In the genomic region with DNA sequence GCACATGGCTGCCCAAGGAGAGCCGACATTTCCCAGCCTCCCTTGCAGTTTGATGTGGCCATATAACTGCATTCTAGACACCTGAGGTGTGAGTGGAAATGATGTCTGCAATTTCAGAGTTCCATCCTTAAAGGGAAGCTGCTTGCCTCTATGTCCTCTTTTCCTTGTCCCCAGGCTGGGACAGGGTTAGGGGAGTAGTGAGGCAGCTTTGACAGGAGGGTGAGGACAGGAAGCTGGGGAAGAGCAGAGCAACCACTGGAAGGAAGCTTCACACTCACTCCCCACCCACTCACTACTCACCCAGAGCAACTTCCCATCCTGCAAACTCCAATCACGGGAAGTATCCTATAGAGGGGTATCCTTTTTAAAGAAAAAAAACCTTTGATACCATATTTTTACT, we compare ENCODE assay signal across 1 cellular context.
TF ChIP-seq lines count a peak whose summit lies in the region.

No MANE protein-coding gene starts in this region.

TF ChIP-seq in HepG2, 621 proteins besides CTCF, POLR2A, EP300 and RAD21:
- TF ChIP-seq ZSCAN9 (CRISPR knock-in tag; IDR thresholded peaks at IDR 0.05; ENCODE audit: borderline replicate concordance) (no peak), ZKSCAN5 (CRISPR knock-in tag; IDR thresholded peaks at IDR 0.05) (no peak), ZNF263 (CRISPR knock-in tag; IDR thresholded peaks at IDR 0.05) (no peak), HCFC1 (IDR thresholded peaks at IDR 0.05; ENCODE audit: low read depth, low read length) (no peak)
- TF ChIP-seq, protein P1, sequence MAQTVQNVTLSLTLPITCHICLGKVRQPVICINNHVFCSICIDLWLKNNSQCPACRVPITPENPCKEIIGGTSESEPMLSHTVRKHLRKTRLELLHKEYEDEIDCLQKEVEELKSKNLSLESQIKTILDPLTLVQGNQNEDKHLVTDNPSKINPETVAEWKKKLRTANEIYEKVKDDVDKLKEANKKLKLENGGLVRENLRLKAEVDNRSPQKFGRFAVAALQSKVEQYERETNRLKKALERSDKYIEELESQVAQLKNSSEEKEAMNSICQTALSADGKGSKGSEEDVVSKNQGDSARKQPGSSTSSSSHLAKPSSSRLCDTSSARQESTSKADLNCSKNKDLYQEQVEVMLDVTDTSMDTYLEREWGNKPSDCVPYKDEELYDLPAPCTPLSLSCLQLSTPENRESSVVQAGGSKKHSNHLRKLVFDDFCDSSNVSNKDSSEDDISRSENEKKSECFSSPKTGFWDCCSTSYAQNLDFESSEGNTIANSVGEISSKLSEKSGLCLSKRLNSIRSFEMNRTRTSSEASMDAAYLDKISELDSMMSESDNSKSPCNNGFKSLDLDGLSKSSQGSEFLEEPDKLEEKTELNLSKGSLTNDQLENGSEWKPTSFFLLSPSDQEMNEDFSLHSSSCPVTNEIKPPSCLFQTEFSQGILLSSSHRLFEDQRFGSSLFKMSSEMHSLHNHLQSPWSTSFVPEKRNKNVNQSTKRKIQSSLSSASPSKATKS (CRISPR knock-in tag; IDR thresholded peaks at IDR 0.05) = no peak
